Comparison of ENCODE assay signal across 9 cellular contexts in the genomic region with DNA sequence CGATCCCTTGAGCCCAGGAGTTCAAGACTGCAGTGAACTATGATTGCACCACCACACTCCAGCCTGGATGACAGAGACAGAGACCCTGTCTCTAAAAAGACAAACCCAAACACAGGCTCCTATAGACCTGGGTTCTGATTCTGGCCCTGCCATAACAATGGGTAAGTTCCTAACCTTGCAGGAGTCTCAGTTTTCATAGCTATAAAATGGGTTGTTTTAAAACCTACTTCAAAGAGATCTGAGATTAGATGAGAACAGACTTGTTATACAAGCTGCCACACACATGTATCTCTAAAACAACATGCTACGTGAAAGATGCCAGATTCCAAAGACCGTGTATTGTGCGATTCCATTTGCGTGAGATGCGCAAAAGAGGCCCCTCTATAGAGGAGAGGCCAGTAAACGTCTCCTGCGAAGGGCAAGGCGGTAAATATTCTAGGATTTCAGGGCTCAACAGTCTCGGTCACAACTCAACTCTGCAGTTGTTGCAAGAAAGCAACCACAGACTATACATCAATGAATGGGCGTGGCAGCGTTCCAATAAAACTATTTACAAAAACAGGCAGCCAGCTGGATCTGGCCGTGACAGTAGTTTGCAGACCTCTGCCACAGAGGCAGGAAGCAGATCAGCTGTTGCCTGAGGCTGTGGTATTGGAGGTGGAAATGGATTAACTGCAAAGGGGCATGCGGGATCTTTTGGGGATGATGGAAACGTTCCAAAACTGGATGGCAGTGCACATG. TPM values are rescaled to one million over a fixed set of nuclear protein-coding genes. Genes with fewer than 3 reads are reported as not detected.
DNase-seq lines count a peak whose midpoint lies in the region; ATAC-seq and TF ChIP-seq lines count a peak whose summit lies in the region.
"Had no signal": no experiment of that assay in that cellular context is flagged by ENCODE, and none has a peak within 500 bp of the region (broad histone marks: within the 10 kb centered on the region; RNA-seq: fewer than 3 reads in every experiment).

No MANE protein-coding gene starts in this region.

- H3K36me3 ChIP-seq in body of pancreas (replicated peaks in 1 of 2; ENCODE audit: insufficient read depth in 1 of 2, low read depth in 2 of 2) (no peaks in the 10 kb centered on the region), uterus (no peaks in the 10 kb centered on the region)

- TF ChIP-seq POLR2A in body of pancreas (IDR thresholded peaks at IDR 0.05): no peak
- TF ChIP-seq POLR2A in uterus (IDR thresholded peaks at IDR 0.05): no peak

- intact Hi-C loops in body of pancreas (cut with DNase I) (no loop called here), uterus (cut with DNase I; ENCODE audit: low total_unique reads) (no loop called here)

- no peaks in the 10 kb centered on the region for H3K27me3 ChIP-seq in body of pancreas
- no peaks in the 10 kb centered on the region for H3K27me3 ChIP-seq in uterus

- no peaks in the 10 kb centered on the region for H3K9me3 ChIP-seq in body of pancreas
- no peaks in the 10 kb centered on the region for H3K9me3 ChIP-seq in uterus

- no peak overlapping the region for H3K27ac ChIP-seq in body of pancreas
- no peak overlapping the region for H3K27ac ChIP-seq in uterus
- H3K27ac ChIP-seq: VCaP had no signal

- no peak for ATAC-seq in body of pancreas
- ATAC-seq in GM18867 (IDR thresholded peaks at IDR 0.05; ENCODE audit: unreplicated experiment): no peak
- no peak for ATAC-seq in GM19023 (IDR thresholded peaks at IDR 0.05; ENCODE audit: unreplicated experiment)

- H3K4me1 ChIP-seq in body of pancreas: peaks cover 14% of the 10 kb centered on the region
- H3K4me1 ChIP-seq in uterus: no peaks in the 10 kb centered on the region

- WGBS in body of pancreas, 2 donors: 59 to 65% methylated on average over 15 of the region's 15 CpGs

- H3K4me3 ChIP-seq in body of pancreas (no peak overlapping the region), uterus (no peak overlapping the region)

- DNase-seq in Ammon's horn (ENCODE audit: low spot score): peak; percentile 89
- DNase-seq in NCI-H1105 (lab: John Stamatoyannopoulos, UW): peak; percentile 64
- DNase-seq in body of pancreas: peak in 3 of 4 donors; percentile 43 to 60 (median 53)
- peak; percentile 80 to 94 for DNase-seq in lung microvascular endothelial cell (ENCODE audit: low read depth in 2 of 2)
- DNase-seq in T-helper 9 cell: no peak
- DNase-seq in uterus: no peak

- no peak for TF ChIP-seq CTCF in body of pancreas (IDR thresholded peaks at IDR 0.05)
- TF ChIP-seq CTCF in uterus (IDR thresholded peaks at IDR 0.05): no peak

RNA-seq across cellular contexts. Expression of a gene that starts 5.9 kb away (rescaled TPM):
- total RNA-seq in body of pancreas (10 to 100 TPM; 13.2 to 48.8 TPM), lung microvascular endothelial cell (23.8 and 34.9 TPM in 2 replicates), uterus (10 to 100 TPM; 13.8 to 52.1 (median 30.0) TPM)

RNA-seq across cellular contexts. Expression of a gene that starts 15.2 kb away (rescaled TPM):
- total RNA-seq in body of pancreas (10 to 100 TPM; 26.4 to 29.1 TPM), lung microvascular endothelial cell (26.8 and 37.9 TPM in 2 replicates), uterus (10 to 100 TPM; 13.8 to 44.9 (median 36.4) TPM)

RNA-seq across cellular contexts. Expression of a gene that starts 38.9 kb away (rescaled TPM):
- 10 to 100 TPM; 14.3 to 22.1 TPM for total RNA-seq in body of pancreas
- 0.44 and 1.6 TPM in 2 replicates for total RNA-seq in lung microvascular endothelial cell
- total RNA-seq in uterus: 10 to 100 TPM in 3 of 4 donors, 1 to 10 TPM in 1; 3.6 to 49.0 (median 19.9) TPM

RNA-seq across cellular contexts. Expression of a gene that starts 59.4 kb away (rescaled TPM):
- total RNA-seq in body of pancreas (10 to 100 TPM; 25.9 to 27.7 TPM), lung microvascular endothelial cell (16.3 and 21.0 TPM in 2 replicates), uterus (100 to 1,000 TPM in 1 of 4 donors, 10 to 100 TPM in 2, 1 to 10 TPM in 1; 8.9 to 438 (median 35.3) TPM)

Comparison
In these comparisons a context has a peak if more than half of its experiments do, and no peak if none do; other contexts are left out.
1. DNase-seq: peak in Ammon's horn (single experiment), NCI-H1105 (single experiment), body of pancreas (3 of 4) and lung microvascular endothelial cell (2 of 2); none in T-helper 9 cell (single experiment) and uterus (0 of 2).